Comparison of ENCODE assay signal across 1 cellular context in genomic region chr1:235069577-235070563, GRCh38.
TF ChIP-seq lines count a peak whose summit lies in the region.

No MANE protein-coding gene starts in this region.

TF ChIP-seq in HepG2, 621 proteins besides CTCF, POLR2A, EP300 and RAD21 (continued from another document and continues in another):
- TF ChIP-seq ZNF337 (CRISPR knock-in tag; IDR thresholded peaks at IDR 0.05; ENCODE audit: borderline replicate concordance, low read depth) (no peak), SAFB2 (CRISPR knock-in tag; IDR thresholded peaks at IDR 0.05; ENCODE audit: borderline replicate concordance, low read depth) (peak; percentile 74), ZFP91 (CRISPR knock-in tag; IDR thresholded peaks at IDR 0.05; ENCODE audit: borderline replicate concordance) (peak; percentile 83), ZNF513 (CRISPR knock-in tag; conservative IDR thresholded peaks at IDR 0.05) (no peak), ZNF644 (CRISPR knock-in tag; IDR thresholded peaks at IDR 0.05; ENCODE audit: low read depth) (0 out of 2 replicates have a peak, but pooled peaks have one; percentile 43), ZBTB21 (CRISPR knock-in tag; IDR thresholded peaks at IDR 0.05) (0 out of 2 replicates have a peak, but pooled peaks have one; percentile 42), ZHX2 (IDR thresholded peaks at IDR 0.05; ENCODE audit: low read depth) (no peak), ZHX2 (CRISPR knock-in tag; IDR thresholded peaks at IDR 0.05; ENCODE audit: borderline replicate concordance) (no peak), ZSCAN29 (CRISPR knock-in tag; conservative IDR thresholded peaks at IDR 0.05) (0 out of 2 replicates have a peak, but pooled peaks have one; percentile 17), TARDBP (CRISPR knock-in tag; IDR thresholded peaks at IDR 0.05) (no peak; the same call in none of the 2 replicates), ARID5B (CRISPR knock-in tag; IDR thresholded peaks at IDR 0.05) (peak; percentile 92), ZNF230 (CRISPR knock-in tag; IDR thresholded peaks at IDR 0.05) (no peak), DRAP1 (CRISPR knock-in tag; IDR thresholded peaks at IDR 0.05) (peak; percentile 76), JUNB (CRISPR knock-in tag; IDR thresholded peaks at IDR 0.05; ENCODE audit: borderline replicate concordance) (peak; percentile 29; the same call in 1 of the 2 replicates), KMT2B (CRISPR knock-in tag; IDR thresholded peaks at IDR 0.05) (peak; percentile 30; the same call in 1 of the 2 replicates), ZNF672 (CRISPR knock-in tag; IDR thresholded peaks at IDR 0.05) (no peak), IRX3 (CRISPR knock-in tag; IDR thresholded peaks at IDR 0.05; ENCODE audit: borderline replicate concordance, low read depth) (peak; percentile 55; the same call in 1 of the 2 replicates), ZBTB34 (CRISPR knock-in tag; IDR thresholded peaks at IDR 0.05) (peak; percentile 98), ISX (CRISPR knock-in tag; conservative IDR thresholded peaks at IDR 0.05) (no peak), ZNF776 (CRISPR knock-in tag; IDR thresholded peaks at IDR 0.05) (peak; percentile 86; the same call in 1 of the 2 replicates), ZNF496 (CRISPR knock-in tag; IDR thresholded peaks at IDR 0.05; ENCODE audit: insufficient replicate concordance) (no peak), TFDP2 (CRISPR knock-in tag; IDR thresholded peaks at IDR 0.05) (no peak; the same call in 1 of the 2 replicates), ZBTB46 (CRISPR knock-in tag; IDR thresholded peaks at IDR 0.05; ENCODE audit: borderline replicate concordance) (no peak), ZNF597 (CRISPR knock-in tag; IDR thresholded peaks at IDR 0.05) (no peak), YY1 (IDR thresholded peaks at IDR 0.05; ENCODE audit: insufficient read depth, insufficient replicate concordance, low read depth, low read length) (peak; percentile 15), ZNF136 (CRISPR knock-in tag; IDR thresholded peaks at IDR 0.05; ENCODE audit: low read depth) (no peak), EEA1 (CRISPR knock-in tag; IDR thresholded peaks at IDR 0.05; ENCODE audit: borderline replicate concordance) (no peak), GMEB1 (CRISPR knock-in tag; IDR thresholded peaks at IDR 0.05; ENCODE audit: borderline replicate concordance) (peak; percentile 60; the same call in 1 of the 2 replicates), ZNF709 (CRISPR knock-in tag; IDR thresholded peaks at IDR 0.05) (peak; percentile 32; the same call in 1 of the 2 replicates), CEBPB (IDR thresholded peaks at IDR 0.05; ENCODE audit: borderline replicate concordance, low read depth, low read length) (peak; percentile 93), CENPBD1 (CRISPR knock-in tag; IDR thresholded peaks at IDR 0.05; ENCODE audit: borderline replicate concordance, low read depth) (no peak), HMG20B (CRISPR knock-in tag; conservative IDR thresholded peaks at IDR 0.05) (peak; percentile 68; the same call in 1 of the 2 replicates), PHF8 (CRISPR knock-in tag; IDR thresholded peaks at IDR 0.05) (peak; percentile 64; the same call in 1 of the 2 replicates), DNMT3B (CRISPR knock-in tag; conservative IDR thresholded peaks at IDR 0.05) (peak; percentile 98), HCFC1 (IDR thresholded peaks at IDR 0.05; ENCODE audit: low read depth, low read length) (no peak), ZSCAN31 (CRISPR knock-in tag; IDR thresholded peaks at IDR 0.05; ENCODE audit: low read depth) (peak; percentile 78)
